1 cellular context compared by ENCODE assay signal in the genomic region with DNA sequence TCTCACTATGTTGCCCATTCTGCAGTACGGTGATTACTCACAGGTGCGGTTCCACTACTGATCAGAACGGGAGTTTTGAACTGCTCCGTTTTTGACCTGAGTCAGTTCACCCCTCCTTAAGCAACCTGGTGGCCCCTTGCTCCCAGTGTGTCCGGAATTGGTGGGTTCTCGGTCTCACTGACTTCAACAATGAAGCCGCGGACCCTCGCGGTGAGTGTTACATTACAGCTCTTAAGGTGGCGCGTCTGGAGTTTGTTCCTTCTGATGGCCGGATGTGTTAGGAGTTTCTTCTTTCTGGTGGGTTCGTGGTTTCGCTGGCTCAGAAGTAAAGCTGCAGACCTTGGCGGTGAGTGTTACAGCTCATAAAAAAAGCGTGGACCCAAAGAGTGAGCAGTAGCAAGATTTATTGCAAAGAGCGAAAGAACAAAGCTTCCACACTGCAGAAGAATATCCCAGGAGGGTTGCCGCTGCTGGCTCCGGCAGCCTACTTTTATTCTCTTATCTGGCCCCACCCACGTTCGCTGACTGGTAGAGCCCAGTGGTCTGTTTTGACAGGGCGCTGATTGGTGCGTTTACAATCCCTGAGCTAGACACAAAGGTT.
TF ChIP-seq lines count a peak whose summit lies in the region.

No MANE protein-coding gene starts in this region.

TF ChIP-seq in HEK293, 187 proteins besides CTCF, POLR2A, EP300 and RAD21 (continued from another document):
- TF ChIP-seq, protein P1, sequence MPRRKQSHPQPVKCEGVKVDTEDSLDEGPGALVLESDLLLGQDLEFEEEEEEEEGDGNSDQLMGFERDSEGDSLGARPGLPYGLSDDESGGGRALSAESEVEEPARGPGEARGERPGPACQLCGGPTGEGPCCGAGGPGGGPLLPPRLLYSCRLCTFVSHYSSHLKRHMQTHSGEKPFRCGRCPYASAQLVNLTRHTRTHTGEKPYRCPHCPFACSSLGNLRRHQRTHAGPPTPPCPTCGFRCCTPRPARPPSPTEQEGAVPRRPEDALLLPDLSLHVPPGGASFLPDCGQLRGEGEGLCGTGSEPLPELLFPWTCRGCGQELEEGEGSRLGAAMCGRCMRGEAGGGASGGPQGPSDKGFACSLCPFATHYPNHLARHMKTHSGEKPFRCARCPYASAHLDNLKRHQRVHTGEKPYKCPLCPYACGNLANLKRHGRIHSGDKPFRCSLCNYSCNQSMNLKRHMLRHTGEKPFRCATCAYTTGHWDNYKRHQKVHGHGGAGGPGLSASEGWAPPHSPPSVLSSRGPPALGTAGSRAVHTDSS (tag by site-specific recombination; IDR thresholded peaks at IDR 0.05), result no peak
